Comparison of ENCODE assay signal across 14 cellular contexts in genomic region chr6:14671261-14671681, GRCh38.
DNase-seq lines count a peak whose midpoint lies in the region; ATAC-seq and TF ChIP-seq lines count a peak whose summit lies in the region.
"Had no signal": no experiment of that assay in that cellular context is flagged by ENCODE, and none has a peak within 500 bp of the region (broad histone marks: within the 10 kb centered on the region; RNA-seq: fewer than 3 reads in every experiment).

No MANE protein-coding gene starts in this region.

- no peak for TF ChIP-seq POLR2A in gastrocnemius medialis (IDR thresholded peaks at IDR 0.05)

- DNase-seq in Right ventricle myocardium superior, result peak; percentile 58
- DNase-seq in cardiac septum (ENCODE audit: low spot score), result no peak
- DNase-seq in amniotic epithelial cell (ENCODE audit: low read depth), result peak; percentile 96
- DNase-seq in right cardiac atrium, result peak; percentile 35 to 75 (median 70)
- DNase-seq in activated CD8-positive, alpha-beta T cell treated with anti-CD3 and anti-CD28 coated beads, Interleukin-2, amount 10 ng/mL, durations not matched to agents 7 days and 5 days, result no peak
- DNase-seq in gastrocnemius medialis, result no peak
- DNase-seq: C1 segment of cervical spinal cord; stimulated activated CD4-positive, alpha-beta T cell treated with anti-CD3 and anti-CD28 coated beads, Interleukin-4, amount 100 ng/mL, for 1 hour had no signal

- CTCF ChIA-PET in activated CD8-positive, alpha-beta T cell treated with anti-CD3 and anti-CD28 coated beads, Interleukin-2, amount 10 ng/mL, durations not matched to agents 7 days and 5 days (lab: Charles Lee), result interaction anchor here (1.4 kb wide), 1 partner anchor 9 kb away, joined by 3 read pairs; no protein-coding TSS in a partner anchor

- H3K9me3 ChIP-seq in right cardiac atrium (ENCODE audit: control insufficient read depth, low read length) (no peaks in the 10 kb centered on the region), gastrocnemius medialis (no peaks in the 10 kb centered on the region)
- H3K9me3 ChIP-seq: suprapubic skin had no signal

- no peaks in the 10 kb centered on the region for H3K9me3 Mint-ChIP-seq in activated CD8-positive, alpha-beta T cell treated with anti-CD3 and anti-CD28 coated beads, Interleukin-2, amount 10 ng/mL, durations not matched to agents 7 days and 5 days (ENCODE audit: insufficient read depth)
- H3K9me3 Mint-ChIP-seq: neural crest cell, WTC11 had no signal

- H3K36me3 Mint-ChIP-seq in activated CD8-positive, alpha-beta T cell treated with anti-CD3 and anti-CD28 coated beads, Interleukin-2, amount 10 ng/mL, durations not matched to agents 7 days and 5 days (ENCODE audit: low read depth), result peaks cover 2% of the 10 kb centered on the region
- H3K36me3 Mint-ChIP-seq: WTC11 had no signal

- 12% methylated on average over 1 of the region's 1 CpG for WGBS in right cardiac atrium

- no peak overlapping the region for H3K4me3 ChIP-seq in right cardiac atrium (ENCODE audit: low read length)
- no peak overlapping the region for H3K4me3 ChIP-seq in gastrocnemius medialis
- H3K4me3 ChIP-seq: suprapubic skin had no signal

- no peak for TF ChIP-seq CTCF in gastrocnemius medialis (IDR thresholded peaks at IDR 0.05 in 4 of 5, conservative IDR thresholded peaks at IDR 0.05 in 1 of 5)

- intact Hi-C loops in Right ventricle myocardium superior (cut with DNase I) (no loop called here), cardiac septum (cut with DNase I) (no loop called here), right cardiac atrium (cut with DNase I) (no loop called here), gastrocnemius medialis (cut with DNase I; ENCODE audit: low total_unique reads) (no loop called here)

- H3K27ac Mint-ChIP-seq in activated CD8-positive, alpha-beta T cell treated with anti-CD3 and anti-CD28 coated beads, Interleukin-2, amount 10 ng/mL, durations not matched to agents 7 days and 5 days, result no peak overlapping the region

- peaks cover 4% of the 10 kb centered on the region for H3K4me1 Mint-ChIP-seq in activated CD8-positive, alpha-beta T cell treated with anti-CD3 and anti-CD28 coated beads, Interleukin-2, amount 10 ng/mL, durations not matched to agents 7 days and 5 days (ENCODE audit: low read depth)
- H3K4me1 Mint-ChIP-seq: neural crest cell, WTC11 had no signal

- no peak overlapping the region for H3K27ac ChIP-seq in right cardiac atrium (ENCODE audit: low read length)
- no peak overlapping the region for H3K27ac ChIP-seq in gastrocnemius medialis
- H3K27ac ChIP-seq: suprapubic skin had no signal

- H3K4me3 Mint-ChIP-seq in activated CD8-positive, alpha-beta T cell treated with anti-CD3 and anti-CD28 coated beads, Interleukin-2, amount 10 ng/mL, durations not matched to agents 7 days and 5 days, result no peak overlapping the region
- H3K4me3 Mint-ChIP-seq: neural crest cell, WTC11 had no signal

- H3K4me1 ChIP-seq in right cardiac atrium (ENCODE audit: control insufficient read depth, insufficient read depth, low read length) (peaks cover 4% of the 10 kb centered on the region), gastrocnemius medialis (peaks cover 0 to 12% of the 10 kb centered on the region in 2 donors)

- H3K27me3 ChIP-seq in right cardiac atrium (ENCODE audit: control insufficient read depth, insufficient read depth), result no peaks in the 10 kb centered on the region
- no peaks in the 10 kb centered on the region for H3K27me3 ChIP-seq in gastrocnemius medialis
- H3K27me3 ChIP-seq: suprapubic skin had no signal

- H3K27me3 Mint-ChIP-seq in activated CD8-positive, alpha-beta T cell treated with anti-CD3 and anti-CD28 coated beads, Interleukin-2, amount 10 ng/mL, durations not matched to agents 7 days and 5 days (ENCODE audit: low read depth), result peaks cover 2% of the 10 kb centered on the region

- no peaks in the 10 kb centered on the region for H3K36me3 ChIP-seq in gastrocnemius medialis
- H3K36me3 ChIP-seq: suprapubic skin had no signal

- POLR2A ChIA-PET in activated CD8-positive, alpha-beta T cell treated with anti-CD3 and anti-CD28 coated beads, Interleukin-2, amount 10 ng/mL, durations not matched to agents 7 days and 5 days (lab: Charles Lee), result no interaction called here

- in situ Hi-C loops in gastrocnemius medialis (cut with MboI; ENCODE audit: low sequenced_read_pairs in 4 of 4), result no loop called here

- ATAC-seq in Right ventricle myocardium superior (ENCODE audit: poor library complexity) (peak; percentile 52), right cardiac atrium (peak; percentile 42 to 50), gastrocnemius medialis (no peak), HG03571 (IDR thresholded peaks at IDR 0.05; ENCODE audit: unreplicated experiment) (no peak), GM19324 (IDR thresholded peaks at IDR 0.05; ENCODE audit: low FRiP score, unreplicated experiment) (no peak)
- no peak for ATAC-seq in activated CD8-positive, alpha-beta T cell treated with anti-CD3 and anti-CD28 coated beads, Interleukin-2, amount 10 ng/mL, durations not matched to agents 7 days and 5 days
- ATAC-seq: HCT116, WTC11 had no signal

Comparison
In these comparisons a context has a peak if more than half of its experiments do, and no peak if none do; other contexts are left out.
1. DNase-seq: peak in Right ventricle myocardium superior (single experiment), amniotic epithelial cell (single experiment) and right cardiac atrium (3 of 3); none in cardiac septum (single experiment), activated CD8-positive, alpha-beta T cell treated with anti-CD3 and anti-CD28 coated beads, Interleukin-2, amount 10 ng/mL, durations not matched to agents 7 days and 5 days (single experiment) and gastrocnemius medialis (0 of 2).
2. ATAC-seq: peak in Right ventricle myocardium superior (single experiment) and right cardiac atrium (2 of 2); none in activated CD8-positive, alpha-beta T cell treated with anti-CD3 and anti-CD28 coated beads, Interleukin-2, amount 10 ng/mL, durations not matched to agents 7 days and 5 days (single experiment), gastrocnemius medialis (0 of 2), HG03571 (single experiment) and GM19324 (single experiment).